ENCODE assay signal across 14 cellular contexts in the genomic region with DNA sequence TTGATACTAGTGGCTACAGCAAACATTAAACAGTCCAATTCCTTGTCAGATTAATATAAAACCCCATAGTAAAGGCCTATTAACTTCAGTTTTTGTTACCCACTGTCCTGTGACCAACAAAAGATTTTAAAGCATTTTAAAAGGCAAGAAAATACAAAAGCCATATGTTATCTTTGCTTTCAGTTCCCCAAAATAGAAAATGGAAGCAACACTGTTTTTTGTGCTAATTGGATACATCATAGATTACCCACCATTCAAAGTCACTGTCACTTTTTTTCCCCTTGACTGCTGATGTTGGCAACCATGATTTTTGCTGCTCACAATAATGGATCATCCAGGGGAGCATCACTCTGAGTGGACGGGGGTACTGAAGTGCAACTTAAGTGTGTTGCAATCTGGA. TPM values are rescaled to one million over a fixed set of nuclear protein-coding genes. Genes with fewer than 3 reads are reported as not detected.
DNase-seq lines count a peak whose midpoint lies in the region; ATAC-seq, FAIRE-seq and TF ChIP-seq lines count a peak whose summit lies in the region.
"Had no signal": no experiment of that assay in that cellular context is flagged by ENCODE, and none has a peak within 500 bp of the region (broad histone marks: within the 10 kb centered on the region; RNA-seq: fewer than 3 reads in every experiment).

No MANE protein-coding gene starts in this region.

- TF ChIP-seq POLR2A in GM12891 (IDR thresholded peaks at IDR 0.05; ENCODE audit: low read depth, low read length) = no peak

- H3K9me3 Mint-ChIP-seq in Caco-2 (ENCODE audit: unreplicated experiment) (peaks cover 14% of the 10 kb centered on the region), progenitor cell of endocrine pancreas (ENCODE audit: low read depth) (peaks cover 7% of the 10 kb centered on the region)

- H3K27ac Mint-ChIP-seq in Caco-2 (ENCODE audit: unreplicated experiment) (no peak overlapping the region), progenitor cell of endocrine pancreas (peak overlapping the region; percentile 18)

- no peaks in the 10 kb centered on the region for H3K9me3 ChIP-seq in Caco-2
- no peaks in the 10 kb centered on the region for H3K9me3 ChIP-seq in heart right ventricle

- H3K36me3 Mint-ChIP-seq in Caco-2 (ENCODE audit: insufficient read depth, unreplicated experiment) (no peaks in the 10 kb centered on the region), progenitor cell of endocrine pancreas (ENCODE audit: insufficient read depth) (peaks cover 1% of the 10 kb centered on the region)

- BruUV-seq in Caco-2 (replicated peaks; lab: Mats Ljungman, UMichigan) = no TSS peak

- H3K4me3 Mint-ChIP-seq in Caco-2 (ENCODE audit: unreplicated experiment) = peak overlapping the region; percentile 10
- H3K4me3 Mint-ChIP-seq in progenitor cell of endocrine pancreas (ENCODE audit: low read depth) = no peak overlapping the region
- H3K4me3 Mint-ChIP-seq: CD8-positive, alpha-beta memory T cell had no signal

- DNase-seq in Caco-2 (no peak), GM12891 (ENCODE audit: insufficient read length, low spot score) (no peak), epithelial cell of proximal tubule (ENCODE audit: low read depth) (peak; percentile 30), progenitor cell of endocrine pancreas (ENCODE audit: low spot score, unreplicated experiment) (no peak), heart right ventricle (no peak), NCI-H524 (lab: John Stamatoyannopoulos, UW) (no peak)
- no peak for DNase-seq in stimulated activated CD4-positive, alpha-beta T cell treated with anti-CD3 and anti-CD28 coated beads, Interleukin-2, amount 100 ng/mL, for 48 hours
- DNase-seq: Calu3; CD8-positive, alpha-beta memory T cell; DMS 273 treated with DMSO at 0.1 percent for 48 hours; IMR-90; KBM-7 had no signal

- peaks cover 32% of the 10 kb centered on the region for H3K4me1 Mint-ChIP-seq in Caco-2 (ENCODE audit: low read depth, unreplicated experiment)
- H3K4me1 Mint-ChIP-seq in progenitor cell of endocrine pancreas (ENCODE audit: low read depth) = peaks cover 16% of the 10 kb centered on the region
- H3K4me1 Mint-ChIP-seq: CD8-positive, alpha-beta memory T cell had no signal

- no peaks in the 10 kb centered on the region for H3K27me3 ChIP-seq in Caco-2 (replicated peaks; ENCODE audit: control insufficient read depth, insufficient read depth, low read length)
- no peaks in the 10 kb centered on the region for H3K27me3 ChIP-seq in heart right ventricle

- no peak overlapping the region for H3K4me3 ChIP-seq in Caco-2 (ENCODE audit: low read depth, low read length)
- H3K4me3 ChIP-seq in epithelial cell of proximal tubule (ENCODE audit: low read depth, low read length) = no peak overlapping the region
- no peak overlapping the region for H3K4me3 ChIP-seq in heart right ventricle

- no peaks in the 10 kb centered on the region for H3K36me3 ChIP-seq in Caco-2 (ENCODE audit: control insufficient read depth, insufficient read depth, low read length)
- no peaks in the 10 kb centered on the region for H3K36me3 ChIP-seq in heart right ventricle

- no peak for ATAC-seq in heart right ventricle
- ATAC-seq: HCT116 had no signal

- no peak for FAIRE-seq in GM12891 (lab: Jason Lieb, UNC)

- no peak for TF ChIP-seq CTCF in Caco-2 (IDR thresholded peaks at IDR 0.05; ENCODE audit: insufficient read depth in 1 of 2, low read depth in 1 of 2, low read length in 1 of 2, severe bottlenecking in 1 of 2, unreplicated experiment in 1 of 2)
- no peak for TF ChIP-seq CTCF in epithelial cell of proximal tubule (conservative IDR thresholded peaks at IDR 0.05; ENCODE audit: low read depth, low read length)
- no peak for TF ChIP-seq CTCF in progenitor cell of endocrine pancreas (IDR thresholded peaks at IDR 0.05; ENCODE audit: unreplicated experiment)
- no peak for TF ChIP-seq CTCF in heart right ventricle (IDR thresholded peaks at IDR 0.05)

- intact Hi-C loops in Caco-2 (cut with micrococcal nuclease; ENCODE audit: unreplicated experiment) (loop anchor here (1.0 kb wide), 2 partner anchors 52 to 104 kb away; no protein-coding TSS in a partner anchor), heart right ventricle (cut with DNase I) (no loop called here)

- CTCF ChIA-PET in Caco-2 (lab: Charles Lee) = interaction anchor here (0.6 kb wide), 1 partner anchor 96 kb away, joined by 5 read pairs; no protein-coding TSS in a partner anchor

- POLR2A ChIA-PET in Caco-2 (lab: Charles Lee) = no interaction called here

- H3K27me3 Mint-ChIP-seq in Caco-2 (ENCODE audit: insufficient read depth, unreplicated experiment) = no peaks in the 10 kb centered on the region
- no peaks in the 10 kb centered on the region for H3K27me3 Mint-ChIP-seq in progenitor cell of endocrine pancreas
- H3K27me3 Mint-ChIP-seq: CD8-positive, alpha-beta memory T cell had no signal

- H3K4me1 ChIP-seq in Caco-2 (peaks cover 51% of the 10 kb centered on the region), heart right ventricle (peaks cover 0 to 24% (median 10%) of the 10 kb centered on the region in 9 donors)

- WGBS in heart right ventricle, 2 donors = 93% methylated on average over 1 of the region's 1 CpG

- no peak overlapping the region for H3K27ac ChIP-seq in heart right ventricle

TF ChIP-seq in GM12891, 5 proteins besides CTCF, POLR2A, EP300 and RAD21:
- TF ChIP-seq SPI1 (IDR thresholded peaks at IDR 0.05; ENCODE audit: low read depth, low read length) (peak; percentile 73), TAF1 (IDR thresholded peaks at IDR 0.05; ENCODE audit: low read depth, low read length) (no peak)
TF ChIP-seq in GM12891: peak in this region for 1.

RNA-seq across cellular contexts. Expression of a gene that starts 52.4 kb away (rescaled TPM):
- total RNA-seq in Caco-2 (2022) (3.8 and 6.1 TPM in 2 replicates), epithelial cell of proximal tubule (0.36 and 0.46 TPM in 2 replicates), progenitor cell of endocrine pancreas (0.14 TPM in 1 of 2 replicates, not detected in the other), heart right ventricle (10 to 100 TPM; 15.7 to 74.1 (median 26.2) TPM)
- 14.2 TPM for polyA plus RNA-seq in GM12891 (2012; ENCODE audit: low read depth, missing spikeins)
- polyA plus RNA-seq in heart right ventricle = 10 to 100 TPM in 1 of 2 donors, 1 to 10 TPM in 1; 6.1 to 28.3 TPM
- total RNA-seq: A673 had no signal
